19 cellular contexts compared by ENCODE assay signal in genomic region chr3:53913401-53913800, GRCh38. TPM values are rescaled to one million over a fixed set of nuclear protein-coding genes. Genes with fewer than 3 reads are reported as not detected.
DNase-seq lines count a peak whose midpoint lies in the region; ATAC-seq, FAIRE-seq and TF ChIP-seq lines count a peak whose summit lies in the region.
"Had no signal": no experiment of that assay in that cellular context is flagged by ENCODE, and none has a peak within 500 bp of the region (broad histone marks: within the 10 kb centered on the region; RNA-seq: fewer than 3 reads in every experiment).

No MANE protein-coding gene starts in this region.

- no peaks in the 10 kb centered on the region for H3K36me3 ChIP-seq in A673 (ENCODE audit: insufficient read depth, low read length, poor library complexity, severe bottlenecking)
- no peaks in the 10 kb centered on the region for H3K36me3 ChIP-seq in small intestine (ENCODE audit: control insufficient read depth in 2 of 2, insufficient read depth in 2 of 2, low read length in 2 of 2)
- H3K36me3 ChIP-seq: BLaER1 had no signal

- no TSS peak for BruUV-seq in A673 (replicated peaks; lab: Mats Ljungman, UMichigan)

- peak; percentile 4 for DNase-seq in A673 (ENCODE audit: low spot score)
- DNase-seq in NCI-H69 (lab: John Stamatoyannopoulos, UW) = peak; percentile 37
- DNase-seq in left colon = peak in 1 of 2 donors; percentile 25
- DNase-seq in small intestine = peak; percentile 18
- DNase-seq in cerebellar cortex (ENCODE audit: low spot score) = no peak
- DNase-seq: Caco-2; CD4-positive, CD25-positive, alpha-beta regulatory T cell; CD8-positive, alpha-beta T cell; DMS79; EL; GDM1; H9 had no signal

- ATAC-seq in left colon = peak; percentile 58
- no peak for ATAC-seq in GM18870 (IDR thresholded peaks at IDR 0.05; ENCODE audit: unreplicated experiment)
- ATAC-seq: CD8-positive, alpha-beta T cell; GM12878; GM23338; HCT116 had no signal

- CTCF ChIA-PET in A673 (lab: Charles Lee) = no interaction called here

- H3K4me3 ChIP-seq in A673 (ENCODE audit: low read depth, low read length, poor library complexity, severe bottlenecking) = no peak overlapping the region
- no peak overlapping the region for H3K4me3 ChIP-seq in small intestine (ENCODE audit: low read depth in 1 of 2, low read length in 2 of 2)
- H3K4me3 ChIP-seq: BLaER1, GM12878, GM23338 had no signal

- no peak for FAIRE-seq in small intestine (lab: Jason Lieb, UNC)
- FAIRE-seq: GM12878, GM19239 had no signal

- intact Hi-C loops in A673 (cut with micrococcal nuclease; ENCODE audit: unreplicated experiment) = no loop called here
- intact Hi-C loops in left colon (cut with DNase I, micrococcal nuclease) = no loop called here

- no peaks in the 10 kb centered on the region for H3K4me1 ChIP-seq in A673 (ENCODE audit: insufficient read depth, low read length, poor library complexity, severe bottlenecking)
- no peaks in the 10 kb centered on the region for H3K4me1 ChIP-seq in small intestine (ENCODE audit: control insufficient read depth in 2 of 2, insufficient read depth in 1 of 2, low read depth in 1 of 2, low read length in 1 of 2)
- H3K4me1 ChIP-seq: BLaER1, Caco-2 had no signal

- 66 to 86% (median 72%) methylated on average over 8 of the region's 8 CpGs for WGBS in small intestine, 3 donors

- H3K9me3 ChIP-seq in A673 (ENCODE audit: low read depth, low read length, poor library complexity, severe bottlenecking) (no peaks in the 10 kb centered on the region), small intestine (ENCODE audit: control insufficient read depth, low read depth) (no peaks in the 10 kb centered on the region)
- H3K9me3 ChIP-seq: BLaER1, Caco-2 had no signal

- POLR2A ChIA-PET in A673 (lab: Charles Lee; ENCODE audit: low non-redundant PET) = no interaction called here

- no peak overlapping the region for H3K27ac ChIP-seq in A673 (ENCODE audit: low read depth, low read length, poor library complexity, severe bottlenecking)
- no peak overlapping the region for H3K27ac ChIP-seq in small intestine (ENCODE audit: low read depth in 1 of 2, low read length in 1 of 2)
- H3K27ac ChIP-seq: BLaER1, C4-2B had no signal

- H3K27me3 ChIP-seq in A673 (replicated peaks; ENCODE audit: insufficient read depth, low read depth, low read length, poor library complexity) = no peaks in the 10 kb centered on the region
- no peaks in the 10 kb centered on the region for H3K27me3 ChIP-seq in small intestine (ENCODE audit: control insufficient read depth in 2 of 2, insufficient read depth in 2 of 2, low read length in 2 of 2)
- H3K27me3 ChIP-seq: BLaER1 had no signal

- no peak for TF ChIP-seq CTCF in A673 (conservative IDR thresholded peaks at IDR 0.05; ENCODE audit: low read depth, low read length)

RNA-seq across cellular contexts. Expression of gene SELENOK, which starts 21.7 kb away (rescaled TPM):
- total RNA-seq in A673 (2021) (19.9 and 20.7 TPM in 2 replicates), left colon (10 to 100 TPM; 44.2 to 53.4 TPM)
- polyA plus RNA-seq in small intestine = 100 to 1,000 TPM in 1 of 3 donors, 10 to 100 TPM in 2; 62.3 to 115 (median 79.4) TPM

RNA-seq across cellular contexts. Expression of gene ACTR8, which starts 31.4 kb away (rescaled TPM):
- total RNA-seq in A673 (2021) = 21.1 and 26.9 TPM in 2 replicates
- total RNA-seq in left colon = 10 to 100 TPM; 19.0 to 27.7 TPM
- 1 to 10 TPM; 6.2 to 9.4 (median 6.9) TPM for polyA plus RNA-seq in small intestine
